Comparison of ENCODE assay signal across 20 cellular contexts in the genomic region with DNA sequence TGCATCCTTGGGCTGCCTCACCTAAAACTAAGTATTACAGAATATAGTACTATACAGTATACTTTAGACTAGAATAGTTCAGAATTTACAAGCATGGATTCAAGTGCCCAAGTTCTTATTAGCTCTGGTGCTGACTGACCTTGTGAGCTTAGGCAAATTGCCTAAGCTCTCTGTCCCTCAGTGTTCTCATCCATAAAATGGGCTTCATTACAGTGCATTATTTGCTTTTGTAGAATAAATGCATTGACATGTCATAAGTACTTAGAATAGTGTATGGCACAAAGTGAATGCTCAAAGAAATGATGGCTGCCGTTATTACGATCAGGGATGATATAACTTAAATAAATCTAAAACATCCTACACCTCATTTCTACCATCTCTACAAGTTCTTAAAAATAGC.
DNase-seq lines count a peak whose midpoint lies in the region; ATAC-seq, FAIRE-seq and TF ChIP-seq lines count a peak whose summit lies in the region.
"Had no signal": no experiment of that assay in that cellular context is flagged by ENCODE, and none has a peak within 500 bp of the region (broad histone marks: within the 10 kb centered on the region; RNA-seq: fewer than 3 reads in every experiment).

No MANE protein-coding gene starts in this region.

- no peak for DNase-seq in HepG2 (ENCODE audit: low spot score)
- no peak for DNase-seq in right lobe of liver
- DNase-seq in CD4-positive, alpha-beta T cell: no peak
- no peak for DNase-seq in naive thymus-derived CD8-positive, alpha-beta T cell
- no peak for DNase-seq in NCI-H524 treated with DMSO at 0.1 percent for 48 hours (lab: John Stamatoyannopoulos, UW)
- DNase-seq: Calu3; CD4-positive, alpha-beta memory T cell; COR-L47; DMS53; DMS79 treated with DMSO at 0.1 percent for 48 hours; GF-D8; GM23248; H7; HCEC 1CT had no signal

- in situ Hi-C loops in HepG2 (cut with HindIII; ENCODE audit: extremely low pct_ligation_motif_present, low pct_unique_long_range_greater_than_20kb): no loop called here

- no peak overlapping the region for H3K4me2 ChIP-seq in HepG2 (ENCODE audit: low read depth, low read length)
- H3K4me2 ChIP-seq: BLaER1 had no signal

- CTCF ChIA-PET in HepG2 (lab: Yijun Ruan, JAX; ENCODE audit: low intra/inter-chr PET ratio, low total read pairs): no interaction called here
- CTCF ChIA-PET in CD4-positive, alpha-beta T cell (lab: Charles Lee): no interaction called here

- H4K20me1 ChIP-seq in HepG2 (ENCODE audit: insufficient read depth, low read length): peaks cover 3% of the 10 kb centered on the region; the same call in 1 of the 2 replicates
- H4K20me1 ChIP-seq: BLaER1 had no signal

- intact Hi-C loops in HepG2 (cut with micrococcal nuclease; ENCODE audit: unreplicated experiment) (no loop called here), right lobe of liver (cut with DNase I) (no loop called here)
- intact Hi-C loops in CD4-positive, alpha-beta T cell (cut with DNase I, micrococcal nuclease): loop anchor here in 1 of 2 experiments (5.0 to 10.0 kb wide), 2 partner anchors 51 to 198 kb away; no protein-coding TSS in a partner anchor

- TF ChIP-seq POLR2A in HepG2 (IDR thresholded peaks at IDR 0.05; ENCODE audit: insufficient read depth in 1 of 2, low read depth in 2 of 2, low read length in 2 of 2): no peak
- TF ChIP-seq POLR2A in right lobe of liver (IDR thresholded peaks at IDR 0.05): no peak

- peak overlapping the region; percentile 80 for H3K27ac Mint-ChIP-seq in CD4-positive, alpha-beta T cell
- peak overlapping the region in 8 of 10 donors; percentile 18 to 91 (median 78) for H3K27ac Mint-ChIP-seq in naive thymus-derived CD8-positive, alpha-beta T cell

- FAIRE-seq in HepG2 (lab: Jason Lieb, UNC): no peak
- FAIRE-seq: GM12891, GM18507, H1 had no signal

- POLR2A ChIA-PET in HepG2 (lab: Yijun Ruan, JAX): no interaction called here
- POLR2A ChIA-PET in CD4-positive, alpha-beta T cell (lab: Charles Lee): interaction anchor here (1.0 kb wide), 1 partner anchor 114 kb away, joined by 3 read pairs; no protein-coding TSS in a partner anchor
- POLR2A ChIA-PET in naive thymus-derived CD8-positive, alpha-beta T cell (lab: Charles Lee): interaction anchor here (0.8 kb wide), 1 partner anchor 13 kb away, joined by 3 read pairs; no protein-coding TSS in a partner anchor

- no peak overlapping the region for H3K4me3 Mint-ChIP-seq in CD4-positive, alpha-beta T cell
- peak overlapping the region in 1 of 10 donors; percentile 24 for H3K4me3 Mint-ChIP-seq in naive thymus-derived CD8-positive, alpha-beta T cell
- H3K4me3 Mint-ChIP-seq: CD4-positive, alpha-beta memory T cell had no signal

- peaks cover 11% of the 10 kb centered on the region for H3K79me2 ChIP-seq in HepG2 (ENCODE audit: insufficient read depth, low read length)

- H3K4me1 Mint-ChIP-seq in CD4-positive, alpha-beta T cell (ENCODE audit: low read depth): peaks cover 76% of the 10 kb centered on the region
- peaks cover 33 to 86% (median 39%) of the 10 kb centered on the region in 4 donors for H3K4me1 Mint-ChIP-seq in naive thymus-derived CD8-positive, alpha-beta T cell

- no peak overlapping the region for H3K27ac ChIP-seq in HepG2 (ENCODE audit: extremely low read length, insufficient read depth, low read length)
- H3K27ac ChIP-seq in right lobe of liver: no peak overlapping the region
- no peak overlapping the region for H3K27ac ChIP-seq in CD4-positive, alpha-beta T cell (ENCODE audit: low read depth, low read length)
- H3K27ac ChIP-seq: BLaER1, C4-2B, GM23248 had no signal

- TF ChIP-seq RAD21 in HepG2 (CRISPR knock-in tag; IDR thresholded peaks at IDR 0.05): no peak

- peaks cover 19% of the 10 kb centered on the region for H3K36me3 Mint-ChIP-seq in CD4-positive, alpha-beta T cell (ENCODE audit: low read depth)
- peaks cover 0 to 4% (median 4%) of the 10 kb centered on the region in 3 donors for H3K36me3 Mint-ChIP-seq in naive thymus-derived CD8-positive, alpha-beta T cell

- no peak overlapping the region for H3K9ac ChIP-seq in HepG2 (ENCODE audit: insufficient read depth, low read depth, low read length)
- H3K9ac ChIP-seq: BLaER1, GM23248 had no signal

- peaks cover 36% of the 10 kb centered on the region for H3K4me1 ChIP-seq in HepG2 (ENCODE audit: insufficient read depth, low read length)
- H3K4me1 ChIP-seq in right lobe of liver: peaks cover 0 to 13% (median 3%) of the 10 kb centered on the region in 4 donors

- no peaks in the 10 kb centered on the region for H3K9me3 Mint-ChIP-seq in CD4-positive, alpha-beta T cell
- no peaks in the 10 kb centered on the region for H3K9me3 Mint-ChIP-seq in naive thymus-derived CD8-positive, alpha-beta T cell
- H3K9me3 Mint-ChIP-seq: CD4-positive, alpha-beta memory T cell had no signal

- H3K27me3 ChIP-seq in HepG2 (ENCODE audit: control insufficient read depth in 1 of 2, insufficient read depth in 2 of 2, low read length in 2 of 2) (no peaks in the 10 kb centered on the region), right lobe of liver (no peaks in the 10 kb centered on the region)
- H3K27me3 ChIP-seq in CD4-positive, alpha-beta T cell (ENCODE audit: control insufficient read depth, insufficient read depth, low read length): no peaks in the 10 kb centered on the region
- H3K27me3 ChIP-seq: BLaER1 had no signal

- H3K9me3 ChIP-seq in HepG2 (ENCODE audit: low read length) (no peaks in the 10 kb centered on the region), right lobe of liver (no peaks in the 10 kb centered on the region)
- H3K9me3 ChIP-seq in CD4-positive, alpha-beta T cell (ENCODE audit: control insufficient read depth, low read length): no peaks in the 10 kb centered on the region
- H3K9me3 ChIP-seq: BLaER1 had no signal

- TF ChIP-seq EP300 in HepG2 (IDR thresholded peaks at IDR 0.05; ENCODE audit: low read depth in 2 of 2, low read length in 2 of 2) (no peak), HepG2 (CRISPR knock-in tag; IDR thresholded peaks at IDR 0.05; ENCODE audit: borderline replicate concordance) (no peak)

- H3K36me3 ChIP-seq in HepG2 (replicated peaks in 1 of 2; ENCODE audit: control insufficient read depth in 1 of 2, insufficient read depth in 2 of 2, low read length in 2 of 2): peaks cover 1 to 12% of the 10 kb centered on the region in 2 experiments; a peak in 1 of 5 replicates
- H3K36me3 ChIP-seq in right lobe of liver: no peaks in the 10 kb centered on the region
- H3K36me3 ChIP-seq: BLaER1 had no signal

- no TSS peak for BruUV-seq in HepG2 (replicated peaks; lab: Mats Ljungman, UMichigan)

- TF ChIP-seq CTCF in HepG2 (CRISPR knock-in tag; IDR thresholded peaks at IDR 0.05) (no peak), right lobe of liver (IDR thresholded peaks at IDR 0.05) (no peak)
- TF ChIP-seq CTCF in CD4-positive, alpha-beta T cell (IDR thresholded peaks at IDR 0.05): no peak

- H2AFZ ChIP-seq in HepG2 (ENCODE audit: low read length): no peak overlapping the region
- H2AFZ ChIP-seq: GM23248 had no signal

- H3K27me3 Mint-ChIP-seq in CD4-positive, alpha-beta T cell: no peaks in the 10 kb centered on the region
- H3K27me3 Mint-ChIP-seq in naive thymus-derived CD8-positive, alpha-beta T cell: no peaks in the 10 kb centered on the region
- H3K27me3 Mint-ChIP-seq: CD4-positive, alpha-beta memory T cell had no signal

- WGBS in HepG2 (ENCODE audit: low lambda C conversion rate): 98% methylated on average over 2 of the region's 2 CpGs
- 100% methylated on average over 2 of the region's 2 CpGs for WGBS in right lobe of liver (ENCODE audit: insufficient coverage, low coverage, low lambda C conversion rate, missing lambda C conversion rate)

- ATAC-seq in HepG2 (no peak), right lobe of liver (no peak), GM21619 (IDR thresholded peaks at IDR 0.05; ENCODE audit: unreplicated experiment) (no peak)
- no peak for ATAC-seq in CD4-positive, alpha-beta T cell (ENCODE audit: poor library complexity)
- ATAC-seq in naive thymus-derived CD8-positive, alpha-beta T cell: no peak

- no peak overlapping the region for H3K4me3 ChIP-seq in HepG2 (replicated peaks in 1 of 3; ENCODE audit: insufficient read depth in 1 of 3, low read depth in 2 of 3, low read length in 3 of 3)
- no peak overlapping the region for H3K4me3 ChIP-seq in right lobe of liver
- H3K4me3 ChIP-seq: BLaER1, GM23248 had no signal

TF ChIP-seq in HepG2, 621 proteins besides CTCF, POLR2A, EP300 and RAD21:
- TF ChIP-seq, protein P1, sequence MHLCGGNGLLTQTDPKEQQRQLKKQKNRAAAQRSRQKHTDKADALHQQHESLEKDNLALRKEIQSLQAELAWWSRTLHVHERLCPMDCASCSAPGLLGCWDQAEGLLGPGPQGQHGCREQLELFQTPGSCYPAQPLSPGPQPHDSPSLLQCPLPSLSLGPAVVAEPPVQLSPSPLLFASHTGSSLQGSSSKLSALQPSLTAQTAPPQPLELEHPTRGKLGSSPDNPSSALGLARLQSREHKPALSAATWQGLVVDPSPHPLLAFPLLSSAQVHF (CRISPR knock-in tag; IDR thresholded peaks at IDR 0.05): no peak
- TF ChIP-seq ZNF629 (CRISPR knock-in tag; conservative IDR thresholded peaks at IDR 0.05) (peak; percentile 89), WIZ (CRISPR knock-in tag; IDR thresholded peaks at IDR 0.05) (no peak), ZMAT3 (CRISPR knock-in tag; conservative IDR thresholded peaks at IDR 0.05) (no peak), ZNF12 (CRISPR knock-in tag; IDR thresholded peaks at IDR 0.05) (no peak)
- TF ChIP-seq, protein P2, sequence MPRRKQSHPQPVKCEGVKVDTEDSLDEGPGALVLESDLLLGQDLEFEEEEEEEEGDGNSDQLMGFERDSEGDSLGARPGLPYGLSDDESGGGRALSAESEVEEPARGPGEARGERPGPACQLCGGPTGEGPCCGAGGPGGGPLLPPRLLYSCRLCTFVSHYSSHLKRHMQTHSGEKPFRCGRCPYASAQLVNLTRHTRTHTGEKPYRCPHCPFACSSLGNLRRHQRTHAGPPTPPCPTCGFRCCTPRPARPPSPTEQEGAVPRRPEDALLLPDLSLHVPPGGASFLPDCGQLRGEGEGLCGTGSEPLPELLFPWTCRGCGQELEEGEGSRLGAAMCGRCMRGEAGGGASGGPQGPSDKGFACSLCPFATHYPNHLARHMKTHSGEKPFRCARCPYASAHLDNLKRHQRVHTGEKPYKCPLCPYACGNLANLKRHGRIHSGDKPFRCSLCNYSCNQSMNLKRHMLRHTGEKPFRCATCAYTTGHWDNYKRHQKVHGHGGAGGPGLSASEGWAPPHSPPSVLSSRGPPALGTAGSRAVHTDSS (CRISPR knock-in tag; conservative IDR thresholded peaks at IDR 0.05): no peak
